In genomic region chr7:147982307-147982706, GRCh38 we compare ENCODE assay signal across 29 cellular contexts.
"Had no signal": no experiment of that assay in that cellular context is flagged by ENCODE, and none has a peak within 500 bp of the region (broad histone marks: within the 10 kb centered on the region; RNA-seq: fewer than 3 reads in every experiment).

No MANE protein-coding gene starts in this region.

- H3K9me3 Mint-ChIP-seq: activated naive CD4-positive, alpha-beta T cell treated with anti-CD3 and anti-CD28 coated beads, Interleukin-2, amount 50 U/mL, for 72 hours; activated naive CD8-positive, alpha-beta T cell treated with anti-CD3 and anti-CD28 coated beads, Interleukin-2, amount 50 U/mL, for 24 hours; activated T-cell treated with anti-CD3 and anti-CD28 coated beads, Interleukin-2, amount 50 U/mL, for 4 hours had no signal

- DNase-seq: activated CD4-positive, alpha-beta T cell treated with anti-CD3 and anti-CD28 coated beads for 48 hours; activated CD4-positive, alpha-beta T cell treated with anti-CD3 and anti-CD28 coated beads, Interleukin-2, amount 50 U/mL, for 48 hours; activated CD4-positive, CD25-positive, alpha-beta regulatory T cell treated with anti-CD3 and anti-CD28 coated beads, Interleukin-2, amount 50 U/mL, for 72 hours; activated CD8-positive, alpha-beta memory T cell treated with anti-CD3 and anti-CD28 coated beads, Interleukin-2, amount 10 ng/mL, durations not matched to agents 7 days and 5 days; activated effector memory CD4-positive, alpha-beta T cell treated with anti-CD3 and anti-CD28 coated beads, Interleukin-2, amount 50 U/mL, for 16 hours; activated naive CD4-positive, alpha-beta T cell treated with Interleukin-2 at 50 U/mL for 16 hours; activated naive CD8-positive, alpha-beta T cell treated with anti-CD3 and anti-CD28 coated beads, Interleukin-2, amount 50 U/mL, for 24 hours; activated T-cell treated with anti-CD3 and anti-CD28 coated beads, Interleukin-2, amount 50 U/mL, for 4 hours; amygdala; Karpas-422; NCI-H1105 treated with DMSO at 0.1 percent for 48 hours; NCI-H1436 treated with DMSO at 0.1 percent for 48 hours; NCI-H1930; NCI-H2171; NCI-H2227 treated with DMSO at 0.1 percent for 48 hours; NCI-H446 treated with DMSO at 0.1 percent for 48 hours; NCI-H524 treated with DMSO at 0.1 percent for 48 hours; NCI-H748 treated with DMSO at 0.1 percent for 48 hours; OCI-M1; Peyer's patch; Right ventricle myocardium superior; T-helper 17 cell; T-helper 9 cell had no signal

- H3K27ac ChIP-seq: Peyer's patch, RWPE1, SJSA1 had no signal

- H3K36me3 Mint-ChIP-seq: activated CD8-positive, alpha-beta memory T cell treated with anti-CD3 and anti-CD28 coated beads, Interleukin-2, amount 10 ng/mL, durations not matched to agents 7 days and 5 days; activated naive CD4-positive, alpha-beta T cell treated with anti-CD3 and anti-CD28 coated beads, Interleukin-2, amount 50 U/mL, for 72 hours; brain had no signal

- H3K4me1 Mint-ChIP-seq: activated CD8-positive, alpha-beta memory T cell treated with anti-CD3 and anti-CD28 coated beads, Interleukin-2, amount 10 ng/mL, durations not matched to agents 7 days and 5 days; activated naive CD8-positive, alpha-beta T cell treated with anti-CD3 and anti-CD28 coated beads, Interleukin-2, amount 50 U/mL, for 24 hours; central memory CD8-positive, alpha-beta T cell; T-helper 17 cell had no signal

- H3K27me3 Mint-ChIP-seq: activated CD8-positive, alpha-beta memory T cell treated with anti-CD3 and anti-CD28 coated beads, Interleukin-2, amount 10 ng/mL, durations not matched to agents 7 days and 5 days; activated naive CD8-positive, alpha-beta T cell treated with anti-CD3 and anti-CD28 coated beads, Interleukin-2, amount 50 U/mL, for 24 hours; brain; central memory CD8-positive, alpha-beta T cell; T-helper 17 cell had no signal

- H3K9me3 ChIP-seq: Peyer's patch, SJSA1 had no signal

- H3K4me1 ChIP-seq: Peyer's patch, SJSA1 had no signal

- H3K36me3 ChIP-seq: Peyer's patch, SJSA1 had no signal

- H3K4me3 ChIP-seq: Peyer's patch, SJSA1 had no signal

- H3K4me3 Mint-ChIP-seq: activated CD8-positive, alpha-beta memory T cell treated with anti-CD3 and anti-CD28 coated beads, Interleukin-2, amount 10 ng/mL, durations not matched to agents 7 days and 5 days; activated naive CD8-positive, alpha-beta T cell treated with anti-CD3 and anti-CD28 coated beads, Interleukin-2, amount 50 U/mL, for 24 hours; activated T-cell treated with anti-CD3 and anti-CD28 coated beads, Interleukin-2, amount 50 U/mL, for 4 hours; brain; central memory CD8-positive, alpha-beta T cell; T-helper 17 cell; WTC11 had no signal

- H3K27me3 ChIP-seq: Peyer's patch, SJSA1 had no signal

- H3K27ac Mint-ChIP-seq: activated CD8-positive, alpha-beta memory T cell treated with anti-CD3 and anti-CD28 coated beads, Interleukin-2, amount 10 ng/mL, durations not matched to agents 7 days and 5 days; activated naive CD4-positive, alpha-beta T cell treated with anti-CD3 and anti-CD28 coated beads, Interleukin-2, amount 50 U/mL, for 72 hours; activated naive CD8-positive, alpha-beta T cell treated with anti-CD3 and anti-CD28 coated beads, Interleukin-2, amount 50 U/mL, for 24 hours; brain; T-helper 17 cell; WTC11 had no signal
